ENCODE assay signal across 1 cellular context in the genomic region with DNA sequence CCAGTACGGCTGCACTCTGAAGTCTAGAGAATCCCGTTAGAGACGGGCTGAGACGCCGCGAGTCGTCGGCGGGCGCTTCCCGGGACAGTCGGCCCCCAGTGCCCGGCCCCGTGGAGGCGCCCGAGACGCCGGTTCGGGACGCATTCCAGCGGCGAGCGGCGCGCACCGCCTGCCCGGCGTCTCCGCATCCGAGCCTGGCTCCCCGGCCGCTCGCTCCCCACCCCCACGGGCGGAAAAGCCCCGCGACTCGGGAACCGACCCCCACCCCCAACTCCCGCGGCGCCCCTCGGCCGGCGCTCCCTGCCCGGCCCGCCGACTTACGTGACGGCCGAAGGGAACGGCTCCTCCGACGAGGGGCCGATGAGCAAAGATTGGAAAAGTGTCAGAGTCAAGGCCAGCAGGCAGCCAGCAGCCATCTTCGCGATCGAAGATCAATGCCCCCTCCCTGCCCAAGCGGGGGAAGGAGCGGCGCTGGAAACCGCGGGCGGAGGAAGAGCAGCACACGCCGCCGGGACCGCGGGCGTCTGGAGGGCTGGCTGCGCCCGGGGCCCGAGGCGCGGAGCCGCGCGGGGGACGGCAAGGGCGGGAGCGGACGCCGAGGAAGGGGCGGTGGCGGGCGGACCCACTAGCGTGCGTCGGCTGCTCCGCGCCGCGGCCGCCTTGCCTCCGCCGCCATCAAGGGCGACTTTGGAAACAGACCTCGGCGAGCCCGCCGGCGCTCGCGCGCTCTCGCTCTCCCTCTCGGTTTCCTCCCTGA.
TF ChIP-seq lines count a peak whose summit lies in the region.

A gene (minus strand): TSS at position 734 of the 757 bp plus-strand sequence.

TF ChIP-seq in SK-N-SH treated with all-trans-retinoic acid at 6 μM for 48 hours, 23 proteins besides CTCF, POLR2A, EP300 and RAD21 (continued from another document):
- TF ChIP-seq, protein P1, sequence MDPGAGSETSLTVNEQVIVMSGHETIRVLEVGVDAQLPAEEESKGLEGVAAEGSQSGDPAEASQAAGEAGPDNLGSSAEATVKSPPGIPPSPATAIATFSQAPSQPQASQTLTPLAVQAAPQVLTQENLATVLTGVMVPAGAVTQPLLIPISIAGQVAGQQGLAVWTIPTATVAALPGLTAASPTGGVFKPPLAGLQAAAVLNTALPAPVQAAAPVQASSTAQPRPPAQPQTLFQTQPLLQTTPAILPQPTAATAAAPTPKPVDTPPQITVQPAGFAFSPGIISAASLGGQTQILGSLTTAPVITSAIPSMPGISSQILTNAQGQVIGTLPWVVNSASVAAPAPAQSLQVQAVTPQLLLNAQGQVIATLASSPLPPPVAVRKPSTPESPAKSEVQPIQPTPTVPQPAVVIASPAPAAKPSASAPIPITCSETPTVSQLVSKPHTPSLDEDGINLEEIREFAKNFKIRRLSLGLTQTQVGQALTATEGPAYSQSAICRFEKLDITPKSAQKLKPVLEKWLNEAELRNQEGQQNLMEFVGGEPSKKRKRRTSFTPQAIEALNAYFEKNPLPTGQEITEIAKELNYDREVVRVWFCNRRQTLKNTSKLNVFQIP (CRISPR knock-in tag; IDR thresholded peaks at IDR 0.05; ENCODE audit: borderline replicate concordance, low read depth): no peak
- TF ChIP-seq ZFP30 (CRISPR knock-in tag; IDR thresholded peaks at IDR 0.05) (no peak), BACH2 (CRISPR knock-in tag; IDR thresholded peaks at IDR 0.05; ENCODE audit: borderline replicate concordance) (no peak), OSR1 (CRISPR knock-in tag; IDR thresholded peaks at IDR 0.05) (no peak), ESRRG (CRISPR knock-in tag; IDR thresholded peaks at IDR 0.05) (no peak), ZFP3 (CRISPR knock-in tag; IDR thresholded peaks at IDR 0.05) (no peak)
- TF ChIP-seq, protein P2, sequence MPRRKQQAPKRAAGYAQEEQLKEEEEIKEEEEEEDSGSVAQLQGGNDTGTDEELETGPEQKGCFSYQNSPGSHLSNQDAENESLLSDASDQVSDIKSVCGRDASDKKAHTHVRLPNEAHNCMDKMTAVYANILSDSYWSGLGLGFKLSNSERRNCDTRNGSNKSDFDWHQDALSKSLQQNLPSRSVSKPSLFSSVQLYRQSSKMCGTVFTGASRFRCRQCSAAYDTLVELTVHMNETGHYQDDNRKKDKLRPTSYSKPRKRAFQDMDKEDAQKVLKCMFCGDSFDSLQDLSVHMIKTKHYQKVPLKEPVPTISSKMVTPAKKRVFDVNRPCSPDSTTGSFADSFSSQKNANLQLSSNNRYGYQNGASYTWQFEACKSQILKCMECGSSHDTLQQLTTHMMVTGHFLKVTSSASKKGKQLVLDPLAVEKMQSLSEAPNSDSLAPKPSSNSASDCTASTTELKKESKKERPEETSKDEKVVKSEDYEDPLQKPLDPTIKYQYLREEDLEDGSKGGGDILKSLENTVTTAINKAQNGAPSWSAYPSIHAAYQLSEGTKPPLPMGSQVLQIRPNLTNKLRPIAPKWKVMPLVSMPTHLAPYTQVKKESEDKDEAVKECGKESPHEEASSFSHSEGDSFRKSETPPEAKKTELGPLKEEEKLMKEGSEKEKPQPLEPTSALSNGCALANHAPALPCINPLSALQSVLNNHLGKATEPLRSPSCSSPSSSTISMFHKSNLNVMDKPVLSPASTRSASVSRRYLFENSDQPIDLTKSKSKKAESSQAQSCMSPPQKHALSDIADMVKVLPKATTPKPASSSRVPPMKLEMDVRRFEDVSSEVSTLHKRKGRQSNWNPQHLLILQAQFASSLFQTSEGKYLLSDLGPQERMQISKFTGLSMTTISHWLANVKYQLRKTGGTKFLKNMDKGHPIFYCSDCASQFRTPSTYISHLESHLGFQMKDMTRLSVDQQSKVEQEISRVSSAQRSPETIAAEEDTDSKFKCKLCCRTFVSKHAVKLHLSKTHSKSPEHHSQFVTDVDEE (CRISPR knock-in tag; IDR thresholded peaks at IDR 0.05): no peak; the same call in 1 of the 2 replicates
